ENCODE assay signal across 8 cellular contexts in genomic region chr11:62560566-62561103, GRCh38. TPM values are rescaled to one million over a fixed set of nuclear protein-coding genes. Genes with fewer than 3 reads are reported as not detected.
DNase-seq lines count a peak whose midpoint lies in the region; ATAC-seq, FAIRE-seq and TF ChIP-seq lines count a peak whose summit lies in the region.

No MANE protein-coding gene starts in this region.

- H3K36me3 ChIP-seq in endothelial cell of umbilical vein (ENCODE audit: control insufficient read depth in 2 of 2, extremely low read depth in 1 of 2, insufficient read depth in 2 of 2, low read length in 2 of 2): peaks cover 24 to 26% of the 10 kb centered on the region in 2 experiments

- peaks cover 32% of the 10 kb centered on the region for H3K79me2 ChIP-seq in endothelial cell of umbilical vein (ENCODE audit: control insufficient read depth, insufficient read depth, low read length)

- H2AFZ ChIP-seq in endothelial cell of umbilical vein (ENCODE audit: low read depth, low read length): no peak overlapping the region

- H3K27ac Mint-ChIP-seq in activated CD8-positive, alpha-beta T cell treated with anti-CD3 and anti-CD28 coated beads, Interleukin-2, amount 10 ng/mL, durations not matched to agents 7 days and 5 days: peak overlapping the region; percentile 58

- no peaks in the 10 kb centered on the region for H3K9me3 Mint-ChIP-seq in activated CD8-positive, alpha-beta T cell treated with anti-CD3 and anti-CD28 coated beads, Interleukin-2, amount 10 ng/mL, durations not matched to agents 7 days and 5 days (ENCODE audit: insufficient read depth)

- H3K9ac ChIP-seq in endothelial cell of umbilical vein (replicated peaks; ENCODE audit: extremely low read depth, insufficient read depth, low read length): no peak overlapping the region

- peak overlapping the region; percentile 28 for H3K27ac ChIP-seq in endothelial cell of umbilical vein (ENCODE audit: insufficient read depth, low read depth, low read length)

- POLR2A ChIA-PET in activated CD8-positive, alpha-beta T cell treated with anti-CD3 and anti-CD28 coated beads, Interleukin-2, amount 10 ng/mL, durations not matched to agents 7 days and 5 days (lab: Charles Lee): interaction anchor here (0.6 to 2.0 kb wide), 6 partner anchors 9 to 137 kb away, joined by 3 to 9 read pairs (median 6); partner anchors contain the start of gene EEF1G
- POLR2A ChIA-PET in endothelial cell of umbilical vein (lab: Charles Lee): interaction anchor here (0.7 to 2.0 kb wide), 5 partner anchors 13 to 142 kb away, joined by 3 to 7 read pairs (median 5); partner anchors contain the start of genes EEF1G and SCGB1A1

- ATAC-seq in activated CD8-positive, alpha-beta T cell treated with anti-CD3 and anti-CD28 coated beads, Interleukin-2, amount 10 ng/mL, durations not matched to agents 7 days and 5 days: peak; percentile 8
- ATAC-seq in stimulated activated naive CD8-positive, alpha-beta T cell treated with anti-CD3 and anti-CD28 coated beads, Interleukin-15, Interleukin-2, amounts not matched to agents 100 U/mL and 50 U/mL, for 24 hours: peak; percentile 37
- no peak for ATAC-seq in GM19395 (IDR thresholded peaks at IDR 0.05; ENCODE audit: unreplicated experiment)

- H3K4me1 Mint-ChIP-seq in activated CD8-positive, alpha-beta T cell treated with anti-CD3 and anti-CD28 coated beads, Interleukin-2, amount 10 ng/mL, durations not matched to agents 7 days and 5 days (ENCODE audit: low read depth): peaks cover 65% of the 10 kb centered on the region

- H3K4me3 ChIP-seq in endothelial cell of umbilical vein (replicated peaks in 1 of 3; ENCODE audit: insufficient read depth in 1 of 3, low read depth in 1 of 3, low read length in 3 of 3): no peak overlapping the region

- DNase-seq in NCI-H524 (lab: John Stamatoyannopoulos, UW): peak; percentile 29 to 70
- DNase-seq in NCI-H524 treated with DMSO at 0.1 percent for 48 hours (lab: John Stamatoyannopoulos, UW): no peak
- peak; percentile 96 for DNase-seq in NCI-H226
- peak; percentile 81 for DNase-seq in activated CD8-positive, alpha-beta T cell treated with anti-CD3 and anti-CD28 coated beads, Interleukin-2, amount 10 ng/mL, durations not matched to agents 7 days and 5 days
- peak; percentile 95 for DNase-seq in endothelial cell of umbilical vein (ENCODE audit: low read depth, low spot score)
- peak; percentile 93 for DNase-seq in mucosa of gallbladder (ENCODE audit: low spot score)
- DNase-seq in stimulated activated naive CD8-positive, alpha-beta T cell treated with anti-CD3 and anti-CD28 coated beads, Interleukin-15, Interleukin-2, amounts not matched to agents 100 U/mL and 50 U/mL, for 24 hours: peak; percentile 81

- peaks cover 33% of the 10 kb centered on the region for H3K4me1 ChIP-seq in endothelial cell of umbilical vein (ENCODE audit: control insufficient read depth, extremely low read depth, insufficient read depth, low read length)

- FAIRE-seq in endothelial cell of umbilical vein (lab: Jason Lieb, UNC): peak; percentile 96

- H3K27me3 Mint-ChIP-seq in activated CD8-positive, alpha-beta T cell treated with anti-CD3 and anti-CD28 coated beads, Interleukin-2, amount 10 ng/mL, durations not matched to agents 7 days and 5 days (ENCODE audit: low read depth): no peaks in the 10 kb centered on the region

- H3K4me3 Mint-ChIP-seq in activated CD8-positive, alpha-beta T cell treated with anti-CD3 and anti-CD28 coated beads, Interleukin-2, amount 10 ng/mL, durations not matched to agents 7 days and 5 days: no peak overlapping the region

- H4K20me1 ChIP-seq in endothelial cell of umbilical vein (replicated peaks; ENCODE audit: control insufficient read depth, extremely low read depth, insufficient read depth, low read length): peaks cover 4% of the 10 kb centered on the region

- H3K27me3 ChIP-seq in endothelial cell of umbilical vein (ENCODE audit: control insufficient read depth in 2 of 2, insufficient read depth in 2 of 2, low read length in 2 of 2): no peaks in the 10 kb centered on the region

- dilution Hi-C loops in endothelial cell of umbilical vein (cut with MboI; ENCODE audit: extremely low pct_ligation_motif_present, low sequenced_read_pairs): no loop called here

- no peaks in the 10 kb centered on the region for H3K9me1 ChIP-seq in endothelial cell of umbilical vein (replicated peaks; ENCODE audit: control insufficient read depth, extremely low read depth, insufficient read depth, low read length)

- peaks cover 65% of the 10 kb centered on the region for H3K36me3 Mint-ChIP-seq in activated CD8-positive, alpha-beta T cell treated with anti-CD3 and anti-CD28 coated beads, Interleukin-2, amount 10 ng/mL, durations not matched to agents 7 days and 5 days (ENCODE audit: low read depth)

- CTCF ChIA-PET in activated CD8-positive, alpha-beta T cell treated with anti-CD3 and anti-CD28 coated beads, Interleukin-2, amount 10 ng/mL, durations not matched to agents 7 days and 5 days (lab: Charles Lee): interaction anchor here (0.8 to 12.7 kb wide), 22 partner anchors 8 to 223 kb away, joined by 3 to 294 read pairs (median 6); partner anchors contain the start of genes AHNAK, B3GAT3, EEF1G and MTA2
- CTCF ChIA-PET in endothelial cell of umbilical vein (lab: Charles Lee): interaction anchor here (0.6 to 15.7 kb wide), 25 partner anchors 10 to 179 kb away, joined by 3 to 376 read pairs (median 4); partner anchors contain the start of genes AHNAK, EEF1G, MTA2 and SCGB1A1

- peak; percentile 82 to 84 for TF ChIP-seq CTCF in endothelial cell of umbilical vein (IDR thresholded peaks at IDR 0.05; ENCODE audit: extremely low read depth in 1 of 2, insufficient read depth in 1 of 2, low read depth in 1 of 2, low read length in 2 of 2)

- BruUV-seq in endothelial cell of umbilical vein (replicated peaks; lab: Mats Ljungman, UMichigan): no TSS peak

- no peaks in the 10 kb centered on the region for H3K9me3 ChIP-seq in endothelial cell of umbilical vein (replicated peaks; ENCODE audit: control insufficient read depth, insufficient read depth, low read length)

- TF ChIP-seq POLR2A in endothelial cell of umbilical vein (IDR thresholded peaks at IDR 0.05; ENCODE audit: low read depth, low read length): peak; percentile 67

- H3K4me2 ChIP-seq in endothelial cell of umbilical vein (ENCODE audit: insufficient read depth, low read length): no peak overlapping the region

- intact Hi-C loops in endothelial cell of umbilical vein (cut with micrococcal nuclease): loop anchor here (1.0 kb wide), 5 partner anchors 15 to 179 kb away; no protein-coding TSS in a partner anchor

RNA-seq across cellular contexts. Expression of gene EEF1G, which starts 13.1 kb away (rescaled TPM):
- total RNA-seq in activated CD8-positive, alpha-beta T cell treated with anti-CD3 and anti-CD28 coated beads, Interleukin-2, amount 10 ng/mL, durations not matched to agents 7 days and 5 days: 1,000 to 10,000 TPM; 1,058 to 1,098 TPM
- total RNA-seq in endothelial cell of umbilical vein: 1,341 and 1,345 TPM in 2 replicates
- polyA plus RNA-seq in endothelial cell of umbilical vein: 1,723 and 2,133 TPM in 2 replicates
- polyA plus RNA-seq in endothelial cell of umbilical vein (2011; cell fraction: cytosol; rRNA removed): 2,150 and 2,252 TPM in 2 replicates
- 635 and 665 TPM in 2 replicates for polyA plus RNA-seq in endothelial cell of umbilical vein (2011; cell fraction: nucleus; rRNA removed)
- 1,499 and 2,213 TPM in 2 replicates for polyA plus RNA-seq in endothelial cell of umbilical vein (2012)
- polyA minus RNA-seq in endothelial cell of umbilical vein: 1,683 and 1,722 TPM in 2 replicates
- polyA minus RNA-seq in endothelial cell of umbilical vein (2011; cell fraction: cytosol; rRNA and poly(A)+ RNA removed): 1,661 TPM
- 130 and 133 TPM in 2 replicates for polyA minus RNA-seq in endothelial cell of umbilical vein (2011; cell fraction: nucleus; rRNA and poly(A)+ RNA removed)
- total RNA-seq in mucosa of gallbladder: 1,062 TPM

RNA-seq across cellular contexts. Expression of gene AHNAK, which starts 14.0 kb away (rescaled TPM):
- 100 to 1,000 TPM; 123 to 129 TPM for total RNA-seq in activated CD8-positive, alpha-beta T cell treated with anti-CD3 and anti-CD28 coated beads, Interleukin-2, amount 10 ng/mL, durations not matched to agents 7 days and 5 days
- 381 and 436 TPM in 2 replicates for total RNA-seq in endothelial cell of umbilical vein
- 25.1 and 35.2 TPM in 2 replicates for polyA plus RNA-seq in endothelial cell of umbilical vein
- polyA plus RNA-seq in endothelial cell of umbilical vein (2011; cell fraction: cytosol; rRNA removed): 46.3 and 51.8 TPM in 2 replicates
- polyA plus RNA-seq in endothelial cell of umbilical vein (2011; cell fraction: nucleus; rRNA removed): 322 and 346 TPM in 2 replicates
- 223 and 321 TPM in 2 replicates for polyA plus RNA-seq in endothelial cell of umbilical vein (2012)
- polyA minus RNA-seq in endothelial cell of umbilical vein: 219 and 258 TPM in 2 replicates
- 78.7 TPM for polyA minus RNA-seq in endothelial cell of umbilical vein (2011; cell fraction: cytosol; rRNA and poly(A)+ RNA removed)
- polyA minus RNA-seq in endothelial cell of umbilical vein (2011; cell fraction: nucleus; rRNA and poly(A)+ RNA removed): 446 and 550 TPM in 2 replicates
- 549 TPM for total RNA-seq in mucosa of gallbladder

RNA-seq across cellular contexts. Expression of gene TUT1, which starts 30.7 kb away (rescaled TPM):
- 10 to 100 TPM; 22.2 to 25.0 TPM for total RNA-seq in activated CD8-positive, alpha-beta T cell treated with anti-CD3 and anti-CD28 coated beads, Interleukin-2, amount 10 ng/mL, durations not matched to agents 7 days and 5 days
- total RNA-seq in endothelial cell of umbilical vein: 16.9 and 17.8 TPM in 2 replicates
- 11.5 and 12.7 TPM in 2 replicates for polyA plus RNA-seq in endothelial cell of umbilical vein
- 7.1 and 9.3 TPM in 2 replicates for polyA plus RNA-seq in endothelial cell of umbilical vein (2011; cell fraction: cytosol; rRNA removed)
- polyA plus RNA-seq in endothelial cell of umbilical vein (2011; cell fraction: nucleus; rRNA removed): 45.0 and 48.0 TPM in 2 replicates
- polyA plus RNA-seq in endothelial cell of umbilical vein (2012): 10.6 and 12.9 TPM in 2 replicates
- 8.6 and 9.0 TPM in 2 replicates for polyA minus RNA-seq in endothelial cell of umbilical vein
- 16.0 TPM for polyA minus RNA-seq in endothelial cell of umbilical vein (2011; cell fraction: cytosol; rRNA and poly(A)+ RNA removed)
- polyA minus RNA-seq in endothelial cell of umbilical vein (2011; cell fraction: nucleus; rRNA and poly(A)+ RNA removed): 5.2 and 7.6 TPM in 2 replicates
- 26.2 TPM for total RNA-seq in mucosa of gallbladder

RNA-seq across cellular contexts. Expression of gene MTA2, which starts 41.0 kb away (rescaled TPM):
- 100 to 1,000 TPM; 249 to 273 TPM for total RNA-seq in activated CD8-positive, alpha-beta T cell treated with anti-CD3 and anti-CD28 coated beads, Interleukin-2, amount 10 ng/mL, durations not matched to agents 7 days and 5 days
- total RNA-seq in endothelial cell of umbilical vein (166 and 176 TPM in 2 replicates), mucosa of gallbladder (87.6 TPM)
- polyA plus RNA-seq in endothelial cell of umbilical vein: 30.2 and 40.4 TPM in 2 replicates
- 30.0 and 32.2 TPM in 2 replicates for polyA plus RNA-seq in endothelial cell of umbilical vein (2011; cell fraction: cytosol; rRNA removed)
- 111 and 132 TPM in 2 replicates for polyA plus RNA-seq in endothelial cell of umbilical vein (2011; cell fraction: nucleus; rRNA removed)
- polyA plus RNA-seq in endothelial cell of umbilical vein (2012): 108 and 120 TPM in 2 replicates
- 91.6 and 95.5 TPM in 2 replicates for polyA minus RNA-seq in endothelial cell of umbilical vein
- polyA minus RNA-seq in endothelial cell of umbilical vein (2011; cell fraction: cytosol; rRNA and poly(A)+ RNA removed): 51.8 TPM
- polyA minus RNA-seq in endothelial cell of umbilical vein (2011; cell fraction: nucleus; rRNA and poly(A)+ RNA removed): 40.3 and 57.1 TPM in 2 replicates

RNA-seq across cellular contexts. Expression of gene EML3, which starts 51.9 kb away (rescaled TPM):
- total RNA-seq in activated CD8-positive, alpha-beta T cell treated with anti-CD3 and anti-CD28 coated beads, Interleukin-2, amount 10 ng/mL, durations not matched to agents 7 days and 5 days: 100 to 1,000 TPM; 120 to 144 TPM
- total RNA-seq in endothelial cell of umbilical vein: 101 and 110 TPM in 2 replicates
- polyA plus RNA-seq in endothelial cell of umbilical vein: 75.7 and 78.3 TPM in 2 replicates
- polyA plus RNA-seq in endothelial cell of umbilical vein (2011; cell fraction: cytosol; rRNA removed): 27.7 and 29.7 TPM in 2 replicates
- polyA plus RNA-seq in endothelial cell of umbilical vein (2011; cell fraction: nucleus; rRNA removed): 297 and 324 TPM in 2 replicates
- polyA plus RNA-seq in endothelial cell of umbilical vein (2012): 60.5 and 84.3 TPM in 2 replicates
- polyA minus RNA-seq in endothelial cell of umbilical vein: 61.5 and 71.2 TPM in 2 replicates
- polyA minus RNA-seq in endothelial cell of umbilical vein (2011; cell fraction: cytosol; rRNA and poly(A)+ RNA removed): 19.6 TPM
- polyA minus RNA-seq in endothelial cell of umbilical vein (2011; cell fraction: nucleus; rRNA and poly(A)+ RNA removed): 36.6 and 42.9 TPM in 2 replicates
- total RNA-seq in mucosa of gallbladder: 66.1 TPM
